Comparison of ENCODE assay signal across 14 cellular contexts in the genomic region with DNA sequence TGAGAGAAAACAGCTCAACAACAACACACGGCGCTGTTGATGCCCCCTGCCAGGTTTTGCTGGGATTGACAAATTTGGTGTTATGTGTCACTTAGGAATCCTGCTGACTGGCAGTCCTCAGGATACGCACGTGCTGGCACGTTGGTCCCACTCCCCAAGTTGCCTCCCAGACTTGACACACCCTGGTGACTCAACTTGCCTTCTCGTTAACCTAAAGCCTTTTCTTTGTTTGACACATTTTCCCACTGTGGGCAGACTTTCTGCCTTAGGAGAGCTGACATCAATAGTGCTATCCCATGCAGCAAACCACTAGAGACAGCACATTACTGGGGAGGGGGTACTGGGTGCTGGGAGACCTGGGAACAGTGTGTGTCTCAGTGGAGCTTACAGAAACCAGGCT.
DNase-seq lines count a peak whose midpoint lies in the region; ATAC-seq and TF ChIP-seq lines count a peak whose summit lies in the region.
"Had no signal": no experiment of that assay in that cellular context is flagged by ENCODE, and none has a peak within 500 bp of the region (broad histone marks: within the 10 kb centered on the region; RNA-seq: fewer than 3 reads in every experiment).

No MANE protein-coding gene starts in this region.

- intact Hi-C loops in HCT116 (cut with micrococcal nuclease) (no loop called here), mammary epithelial cell (cut with micrococcal nuclease) (no loop called here)

- CTCF ChIA-PET in HCT116 (lab: Charles Lee) = no interaction called here
- CTCF ChIA-PET in mammary epithelial cell (lab: Charles Lee; ENCODE audit: low non-redundant PET) = no interaction called here

- H3K4me3 Mint-ChIP-seq in CD4-positive, CD25-positive, alpha-beta regulatory T cell = no peak overlapping the region
- no peak overlapping the region for H3K4me3 Mint-ChIP-seq in mesothelial cell of epicardium
- H3K4me3 Mint-ChIP-seq in naive thymus-derived CD8-positive, alpha-beta T cell = no peak overlapping the region
- H3K4me3 Mint-ChIP-seq: CD4-positive, alpha-beta T cell had no signal

- H3K9me3 ChIP-seq in CD4-positive, CD25-positive, alpha-beta regulatory T cell (ENCODE audit: control insufficient read depth in 2 of 2, low read length in 2 of 2) = no peaks in the 10 kb centered on the region
- H3K9me3 ChIP-seq in HCT116 (ENCODE audit: control insufficient read depth in 1 of 2, insufficient read depth in 1 of 2, low read depth in 1 of 2, low read length in 2 of 2) (no peaks in the 10 kb centered on the region), mammary epithelial cell (replicated peaks; ENCODE audit: insufficient read depth, low read length) (no peaks in the 10 kb centered on the region)

- H2AFZ ChIP-seq in HCT116 (ENCODE audit: low read depth, low read length, poor library complexity, severe bottlenecking) = no peak overlapping the region
- H2AFZ ChIP-seq in mammary epithelial cell (ENCODE audit: low read depth, low read length) = no peak overlapping the region
- H2AFZ ChIP-seq: PC-9 had no signal

- peak overlapping the region in 2 of 3 donors; percentile 81 to 95 for H3K27ac Mint-ChIP-seq in CD4-positive, CD25-positive, alpha-beta regulatory T cell
- peak overlapping the region; percentile 21 for H3K27ac Mint-ChIP-seq in mesothelial cell of epicardium
- peak overlapping the region in 4 of 10 donors; percentile 31 to 68 (median 40) for H3K27ac Mint-ChIP-seq in naive thymus-derived CD8-positive, alpha-beta T cell
- H3K27ac Mint-ChIP-seq: CD4-positive, alpha-beta T cell had no signal

- no peaks in the 10 kb centered on the region for H3K9me3 Mint-ChIP-seq in CD4-positive, CD25-positive, alpha-beta regulatory T cell
- H3K9me3 Mint-ChIP-seq in mesothelial cell of epicardium = no peaks in the 10 kb centered on the region
- peaks cover 0 to 1% (median 0%) of the 10 kb centered on the region in 9 donors for H3K9me3 Mint-ChIP-seq in naive thymus-derived CD8-positive, alpha-beta T cell
- H3K9me3 Mint-ChIP-seq: CD4-positive, alpha-beta T cell had no signal

- H3K4me2 ChIP-seq in HCT116 (ENCODE audit: low read length) = 0 out of 2 replicates have a peak overlapping the region, but pooled peaks have one; percentile 3
- no peak overlapping the region for H3K4me2 ChIP-seq in mammary epithelial cell (ENCODE audit: insufficient read depth, low read depth, low read length)
- H3K4me2 ChIP-seq: PC-9 had no signal

- ATAC-seq in CD4-positive, CD25-positive, alpha-beta regulatory T cell (ENCODE audit: low read depth in 2 of 2) = no peak
- no peak for ATAC-seq in HCT116
- no peak for ATAC-seq in naive thymus-derived CD8-positive, alpha-beta T cell
- ATAC-seq in GM21526 (IDR thresholded peaks at IDR 0.05; ENCODE audit: low FRiP score, unreplicated experiment) = no peak

- RAD21 ChIA-PET in HCT116 (lab: Charles Lee; ENCODE audit: low non-redundant PET in 1 of 2, low total read pairs in 2 of 2, uncharacterized antibody in 2 of 2, unreplicated experiment in 2 of 2) = no interaction called here

- peaks cover 30% of the 10 kb centered on the region for H3K4me1 ChIP-seq in CD4-positive, CD25-positive, alpha-beta regulatory T cell (ENCODE audit: control insufficient read depth, insufficient read depth, low read length, poor library complexity, severe bottlenecking)
- H3K4me1 ChIP-seq in HCT116 (ENCODE audit: control insufficient read depth in 1 of 2, insufficient read depth in 2 of 2, low read length in 2 of 2) (peaks cover 6 to 15% of the 10 kb centered on the region in 2 experiments; a peak in 3 of 4 replicates), mammary epithelial cell (ENCODE audit: insufficient read depth, low read length) (peaks cover 13% of the 10 kb centered on the region)

- peaks cover 46% of the 10 kb centered on the region for H3K36me3 ChIP-seq in CD4-positive, CD25-positive, alpha-beta regulatory T cell (ENCODE audit: control insufficient read depth, insufficient read depth, low read length)
- H3K36me3 ChIP-seq in HCT116 (ENCODE audit: control insufficient read depth in 1 of 2, insufficient read depth in 2 of 2, low read length in 2 of 2) (no peaks in the 10 kb centered on the region), mammary epithelial cell (ENCODE audit: insufficient read depth, low read length) (no peaks in the 10 kb centered on the region)

- no peak overlapping the region for H3K27ac ChIP-seq in CD4-positive, CD25-positive, alpha-beta regulatory T cell (ENCODE audit: insufficient read depth, low read length, poor library complexity, severe bottlenecking)
- H3K27ac ChIP-seq in HCT116 (ENCODE audit: low read depth, low read length) (no peak overlapping the region), mammary epithelial cell (ENCODE audit: insufficient read depth, low read depth, low read length) (no peak overlapping the region)
- H3K27ac ChIP-seq: PC-9 had no signal

- TF ChIP-seq RAD21 in HCT116 (IDR thresholded peaks at IDR 0.05; ENCODE audit: low read depth) = no peak

- no peaks in the 10 kb centered on the region for H4K20me1 ChIP-seq in HCT116 (ENCODE audit: insufficient read depth)
- H4K20me1 ChIP-seq in mammary epithelial cell (ENCODE audit: insufficient read depth, low read length) = no peaks in the 10 kb centered on the region

- BruUV-seq in HCT116 (replicated peaks; lab: Mats Ljungman, UMichigan) (no TSS peak), mammary epithelial cell (replicated peaks; lab: Mats Ljungman, UMichigan) (no TSS peak)

- DNase-seq in CD4-positive, CD25-positive, alpha-beta regulatory T cell = no peak
- DNase-seq in HCT116 (ENCODE audit: low read depth, low spot score) (no peak), mammary epithelial cell (peak; percentile 84), mesothelial cell of epicardium (ENCODE audit: low spot score in 2 of 2, unreplicated experiment in 2 of 2) (no peak), C1 segment of cervical spinal cord (lab: John Stamatoyannopoulos, UW) (no peak)
- no peak for DNase-seq in naive thymus-derived CD8-positive, alpha-beta T cell
- DNase-seq in effector CD8-positive, alpha-beta T cell (lab: John Stamatoyannopoulos, UW) = no peak
- DNase-seq: activated CD4-positive, alpha-beta T cell treated with anti-CD3 and anti-CD28 coated beads, Interleukin-2, amount 50 U/mL, for 4 hours; CD4-positive, alpha-beta T cell; NCI-H1048; PC-9; retina; stimulated activated CD4-positive, alpha-beta T cell treated with anti-CD3 and anti-CD28 coated beads, Interleukin-4, amount 100 ng/mL, for 4 hours had no signal

- H3K27me3 ChIP-seq in CD4-positive, CD25-positive, alpha-beta regulatory T cell (ENCODE audit: control insufficient read depth, insufficient read depth, low read length) = no peaks in the 10 kb centered on the region
- H3K27me3 ChIP-seq in HCT116 (ENCODE audit: insufficient read depth, low read length) = no peaks in the 10 kb centered on the region
- no peaks in the 10 kb centered on the region for H3K27me3 ChIP-seq in mammary epithelial cell (ENCODE audit: insufficient read depth, low read length)

- TF ChIP-seq CTCF in HCT116 (IDR thresholded peaks at IDR 0.05 in 2 of 3, conservative IDR thresholded peaks at IDR 0.05 in 1 of 3; ENCODE audit: borderline replicate concordance in 1 of 3, insufficient read depth in 1 of 3, low read depth in 2 of 3, low read length in 2 of 3) (no peak), mammary epithelial cell (conservative IDR thresholded peaks at IDR 0.05 in 1 of 2, IDR thresholded peaks at IDR 0.05 in 1 of 2; ENCODE audit: extremely low read depth in 1 of 2, insufficient read depth in 1 of 2, low read depth in 1 of 2, low read length in 2 of 2) (no peak), mesothelial cell of epicardium (IDR thresholded peaks at IDR 0.05; ENCODE audit: unreplicated experiment) (no peak)

- in situ Hi-C loops in mammary epithelial cell (cut with MboI; ENCODE audit: low sequenced_read_pairs in 2 of 2) = no loop called here

- POLR2A ChIA-PET in HCT116 (lab: Charles Lee) = no interaction called here
- POLR2A ChIA-PET in naive thymus-derived CD8-positive, alpha-beta T cell (lab: Charles Lee) = no interaction called here

- no peaks in the 10 kb centered on the region for H3K9me2 ChIP-seq in HCT116 (ENCODE audit: insufficient read depth)

- no peak for TF ChIP-seq POLR2A in HCT116 (IDR thresholded peaks at IDR 0.05; ENCODE audit: borderline replicate concordance, extremely low read depth, insufficient read depth, insufficient read length)

- peaks cover 16 to 72% (median 46%) of the 10 kb centered on the region in 4 donors for H3K4me1 Mint-ChIP-seq in CD4-positive, CD25-positive, alpha-beta regulatory T cell
- peaks cover 45% of the 10 kb centered on the region for H3K4me1 Mint-ChIP-seq in mesothelial cell of epicardium
- peaks cover 46 to 82% (median 72%) of the 10 kb centered on the region in 4 donors for H3K4me1 Mint-ChIP-seq in naive thymus-derived CD8-positive, alpha-beta T cell

- H3K79me2 ChIP-seq in HCT116 (ENCODE audit: insufficient read depth, low read length) (no peaks in the 10 kb centered on the region), mammary epithelial cell (ENCODE audit: insufficient read depth, low read length) (no peaks in the 10 kb centered on the region)

- WGBS in mammary epithelial cell (ENCODE audit: low coverage, missing lambda C conversion rate) = 50% methylated on average over 6 of the region's 6 CpGs

- H3K9ac ChIP-seq in HCT116 (ENCODE audit: low read length) (no peak overlapping the region), mammary epithelial cell (ENCODE audit: insufficient read depth, low read length) (no peak overlapping the region)

- no peaks in the 10 kb centered on the region for H3K27me3 Mint-ChIP-seq in CD4-positive, CD25-positive, alpha-beta regulatory T cell
- no peaks in the 10 kb centered on the region for H3K27me3 Mint-ChIP-seq in mesothelial cell of epicardium (ENCODE audit: low read depth)
- no peaks in the 10 kb centered on the region for H3K27me3 Mint-ChIP-seq in naive thymus-derived CD8-positive, alpha-beta T cell
- H3K27me3 Mint-ChIP-seq: CD4-positive, alpha-beta T cell had no signal

- dilution Hi-C loops in mammary epithelial cell (cut with HindIII; ENCODE audit: low sequenced_read_pairs) = no loop called here

- peaks cover 59% of the 10 kb centered on the region for H3K36me3 Mint-ChIP-seq in CD4-positive, CD25-positive, alpha-beta regulatory T cell
- no peaks in the 10 kb centered on the region for H3K36me3 Mint-ChIP-seq in mesothelial cell of epicardium
- H3K36me3 Mint-ChIP-seq in naive thymus-derived CD8-positive, alpha-beta T cell = peaks cover 0 to 68% (median 33%) of the 10 kb centered on the region in 3 donors

- H3K4me3 ChIP-seq in CD4-positive, CD25-positive, alpha-beta regulatory T cell (ENCODE audit: low read depth, low read length) = no peak overlapping the region
- H3K4me3 ChIP-seq in HCT116 (replicated peaks in 1 of 2; ENCODE audit: low read depth in 1 of 2, low read length in 2 of 2) = no peak overlapping the region
- H3K4me3 ChIP-seq in mammary epithelial cell (replicated peaks in 1 of 3; ENCODE audit: insufficient read depth in 1 of 3, low read depth in 2 of 3, low read length in 3 of 3) = no peak overlapping the region
- H3K4me3 ChIP-seq: PC-9 had no signal

TF ChIP-seq in HCT116, 20 proteins besides CTCF, POLR2A, EP300 and RAD21:
- TF ChIP-seq, protein P1, sequence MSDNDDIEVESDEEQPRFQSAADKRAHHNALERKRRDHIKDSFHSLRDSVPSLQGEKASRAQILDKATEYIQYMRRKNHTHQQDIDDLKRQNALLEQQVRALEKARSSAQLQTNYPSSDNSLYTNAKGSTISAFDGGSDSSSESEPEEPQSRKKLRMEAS (IDR thresholded peaks at IDR 0.05) = 0 out of 2 replicates have a peak, but pooled peaks have one; percentile 15
- no peak for TF ChIP-seq FOSL1 (IDR thresholded peaks at IDR 0.05; ENCODE audit: low read depth)
